In genomic region chr15:37072181-37072580, GRCh38 we compare ENCODE assay signal across 18 cellular contexts. TPM values are rescaled to one million over a fixed set of nuclear protein-coding genes. Genes with fewer than 3 reads are reported as not detected.
DNase-seq lines count a peak whose midpoint lies in the region; ATAC-seq and TF ChIP-seq lines count a peak whose summit lies in the region.
"Had no signal": no experiment of that assay in that cellular context is flagged by ENCODE, and none has a peak within 500 bp of the region (broad histone marks: within the 10 kb centered on the region; RNA-seq: fewer than 3 reads in every experiment).

No MANE protein-coding gene starts in this region.

- no peak overlapping the region for H2BK15ac ChIP-seq in mesenchymal stem cell (ENCODE audit: low read depth, poor library complexity, severe bottlenecking)

- H2BK120ac ChIP-seq in mesenchymal stem cell (ENCODE audit: low read depth, low read length): no peak overlapping the region

- no peak overlapping the region for H4K91ac ChIP-seq in mesenchymal stem cell (ENCODE audit: low read length)

- H3K9me3 Mint-ChIP-seq in CD4-positive, alpha-beta T cell: no peaks in the 10 kb centered on the region
- H3K9me3 Mint-ChIP-seq: CD4-positive, alpha-beta memory T cell had no signal

- intact Hi-C loops in CD4-positive, alpha-beta T cell (cut with DNase I, micrococcal nuclease): no loop called here

- H3K4me1 Mint-ChIP-seq in CD4-positive, alpha-beta T cell (ENCODE audit: low read depth): no peaks in the 10 kb centered on the region
- H3K4me1 Mint-ChIP-seq: CD4-positive, alpha-beta memory T cell had no signal

- no peak overlapping the region for H4K8ac ChIP-seq in mesenchymal stem cell (ENCODE audit: low read length)

- H2BK5ac ChIP-seq in mesenchymal stem cell (ENCODE audit: low read depth, low read length, poor library complexity, severe bottlenecking): no peak overlapping the region

- TF ChIP-seq CTCF in HEK293 (tag by site-specific recombination; IDR thresholded peaks at IDR 0.05): no peak
- TF ChIP-seq CTCF in CD4-positive, alpha-beta T cell (IDR thresholded peaks at IDR 0.05): no peak

- CTCF ChIA-PET in HEK293 (lab: Yijun Ruan, JAX): no interaction called here
- CTCF ChIA-PET in CD4-positive, alpha-beta T cell (lab: Charles Lee): no interaction called here

- 72% methylated on average over 1 of the region's 1 CpG for WGBS in mesenchymal stem cell

- POLR2A ChIA-PET in HEK293 (lab: Yijun Ruan, JAX): no interaction called here
- POLR2A ChIA-PET in CD4-positive, alpha-beta T cell (lab: Charles Lee): no interaction called here

- H3K4me3 ChIP-seq in HEK293 (ENCODE audit: low read depth, low read length) (no peak overlapping the region), mesenchymal stem cell (ENCODE audit: insufficient read depth in 1 of 2, low read depth in 1 of 2, low read length in 2 of 2) (no peak overlapping the region)
- H3K4me3 ChIP-seq: BLaER1, MG63 had no signal

- H3K4ac ChIP-seq in mesenchymal stem cell (ENCODE audit: low read depth in 1 of 2, low read length in 2 of 2): no peak overlapping the region

- H2BK12ac ChIP-seq in mesenchymal stem cell (ENCODE audit: low read length in 2 of 2): no peak overlapping the region

- no peak overlapping the region for H3K9ac ChIP-seq in mesenchymal stem cell (ENCODE audit: low read length)
- H3K9ac ChIP-seq: BLaER1 had no signal

- DNase-seq in NCI-H82 treated with DMSO at 0.1 percent for 48 hours (lab: John Stamatoyannopoulos, UW; ENCODE audit: unreplicated experiment): peak; percentile 97
- DNase-seq in mesenchymal stem cell: peak; percentile 80
- no peak for DNase-seq in middle frontal gyrus (ENCODE audit: extremely low spot score, low spot score)
- DNase-seq in CD4-positive, alpha-beta T cell: no peak
- DNase-seq in NCI-H2029 treated with DMSO at 0.1 percent for 48 hours (lab: John Stamatoyannopoulos, UW): no peak
- DNase-seq: Calu3; CD4-positive, alpha-beta memory T cell; DMS153; Kasumi-1; MG63; NCI-H1417; NCI-H1694 treated with DMSO at 0.1 percent for 48 hours; NCI-H69; SIG-M5 had no signal

- H3K18ac ChIP-seq in mesenchymal stem cell (ENCODE audit: low read depth in 1 of 2, low read length in 2 of 2): no peak overlapping the region

- H3K4me3 Mint-ChIP-seq in CD4-positive, alpha-beta T cell: no peak overlapping the region
- H3K4me3 Mint-ChIP-seq: CD4-positive, alpha-beta memory T cell had no signal

- no peak overlapping the region for H3K14ac ChIP-seq in mesenchymal stem cell (ENCODE audit: low read length in 2 of 2)

- peaks cover 28% of the 10 kb centered on the region for H3K79me1 ChIP-seq in mesenchymal stem cell (replicated peaks; ENCODE audit: low read length, poor library complexity, severe bottlenecking)

- no peak overlapping the region for H3K4me2 ChIP-seq in mesenchymal stem cell (ENCODE audit: low read length, poor library complexity, severe bottlenecking)
- H3K4me2 ChIP-seq: BLaER1 had no signal

- H3K9me3 ChIP-seq in HEK293 (ENCODE audit: control insufficient read depth, insufficient read depth, low read depth, low read length) (no peaks in the 10 kb centered on the region), mesenchymal stem cell (ENCODE audit: control insufficient read depth, low read length) (no peaks in the 10 kb centered on the region)
- H3K9me3 ChIP-seq in CD4-positive, alpha-beta T cell (ENCODE audit: control insufficient read depth, low read length): no peaks in the 10 kb centered on the region
- H3K9me3 ChIP-seq: BLaER1, MG63 had no signal

- H3K36me3 ChIP-seq in HEK293 (ENCODE audit: control insufficient read depth in 2 of 2, insufficient read depth in 1 of 2, low read length in 2 of 2) (peaks cover 0 to 4% of the 10 kb centered on the region in 2 experiments; a peak in 1 of 3 replicates), mesenchymal stem cell (ENCODE audit: control insufficient read depth in 1 of 2, insufficient read depth in 2 of 2, low read depth in 1 of 2, low read length in 2 of 2) (peaks cover 0 to 68% of the 10 kb centered on the region in 2 experiments)
- H3K36me3 ChIP-seq: BLaER1, MG63 had no signal

- no peak overlapping the region for H3K23ac ChIP-seq in mesenchymal stem cell (ENCODE audit: low read length in 2 of 2)

- H3K27ac Mint-ChIP-seq in CD4-positive, alpha-beta T cell: no peak overlapping the region

- no peak overlapping the region for H3K27ac ChIP-seq in HEK293 (ENCODE audit: extremely low read depth, low read depth, low read length)
- H3K27ac ChIP-seq in mesenchymal stem cell (ENCODE audit: low read length, poor library complexity, severe bottlenecking): no peak overlapping the region
- H3K27ac ChIP-seq in CD4-positive, alpha-beta T cell (ENCODE audit: low read depth, low read length): no peak overlapping the region
- H3K27ac ChIP-seq: BLaER1, RWPE1 had no signal

- H2AFZ ChIP-seq in mesenchymal stem cell (ENCODE audit: low read depth, low read length): no peak overlapping the region

- H3K36me3 Mint-ChIP-seq in CD4-positive, alpha-beta T cell (ENCODE audit: low read depth): no peaks in the 10 kb centered on the region
- H3K36me3 Mint-ChIP-seq: CD4-positive, alpha-beta memory T cell had no signal

- no peak overlapping the region for H2AK5ac ChIP-seq in mesenchymal stem cell (ENCODE audit: low read length, severe bottlenecking)

- H3K27me3 Mint-ChIP-seq in CD4-positive, alpha-beta T cell: no peaks in the 10 kb centered on the region

- 0 out of 2 replicates have a peak, but pooled peaks cover 3% of the 10 kb centered on the region for H3K4me1 ChIP-seq in HEK293 (ENCODE audit: control insufficient read depth, insufficient read depth, low read length)
- no peaks in the 10 kb centered on the region for H3K4me1 ChIP-seq in mesenchymal stem cell (ENCODE audit: control insufficient read depth, insufficient read depth, low read depth, low read length)
- H3K4me1 ChIP-seq: BLaER1 had no signal

- ATAC-seq in HG03520 (IDR thresholded peaks at IDR 0.05; ENCODE audit: unreplicated experiment): no peak
- ATAC-seq in CD4-positive, alpha-beta T cell (ENCODE audit: poor library complexity): no peak

- H3K27me3 ChIP-seq in mesenchymal stem cell (ENCODE audit: control insufficient read depth in 1 of 2, insufficient read depth in 1 of 2, low read length in 2 of 2): no peaks in the 10 kb centered on the region
- no peaks in the 10 kb centered on the region for H3K27me3 ChIP-seq in CD4-positive, alpha-beta T cell (ENCODE audit: control insufficient read depth, insufficient read depth, low read length)
- H3K27me3 ChIP-seq: BLaER1, MG63 had no signal

TF ChIP-seq in HEK293, 187 proteins besides CTCF, POLR2A, EP300 and RAD21:
- TF ChIP-seq ZBTB20 (tag by site-specific recombination; IDR thresholded peaks at IDR 0.05) (peak; percentile 41; the same call in 1 of the 2 replicates), PRDM1 (tag by site-specific recombination; IDR thresholded peaks at IDR 0.05) (no peak)

RNA-seq across cellular contexts. Expression of gene MEIS2, which starts 28.2 kb away (rescaled TPM):
- polyA plus RNA-seq in mesenchymal stem cell (2013, experiment 1 of 2): 69.3 TPM
- polyA plus RNA-seq in mesenchymal stem cell (2013, experiment 2 of 2): 68.8 TPM
- total RNA-seq in CD4-positive, alpha-beta T cell: not detected
- total RNA-seq: CD4-positive, alpha-beta memory T cell had no signal
- polyA plus RNA-seq: CD4-positive, alpha-beta memory T cell had no signal

Comparison
In these comparisons a context has a peak if more than half of its experiments do, and no peak if none do; other contexts are left out.
1. DNase-seq: peak in NCI-H82 treated with DMSO at 0.1 percent for 48 hours (single experiment) and mesenchymal stem cell (single experiment); none in middle frontal gyrus (single experiment), CD4-positive, alpha-beta T cell (0 of 10) and NCI-H2029 treated with DMSO at 0.1 percent for 48 hours (single experiment).